ENCODE assay signal across 8 cellular contexts in genomic region chr1:85330711-85331290, GRCh38. TPM values are rescaled to one million over a fixed set of nuclear protein-coding genes. Genes with fewer than 3 reads are reported as not detected.
DNase-seq lines count a peak whose midpoint lies in the region; ATAC-seq, FAIRE-seq and TF ChIP-seq lines count a peak whose summit lies in the region.

No MANE protein-coding gene starts in this region.

- H3K4me3 ChIP-seq in DND-41 (ENCODE audit: low read depth in 1 of 2, low read length in 2 of 2) (no peak overlapping the region), bronchial epithelial cell (ENCODE audit: low read depth, low read length) (no peak overlapping the region)

- H3K27me3 ChIP-seq in DND-41 (ENCODE audit: insufficient read depth, low read length, poor library complexity) (no peaks in the 10 kb centered on the region), bronchial epithelial cell (ENCODE audit: control insufficient read depth, insufficient read depth, low read length) (no peaks in the 10 kb centered on the region)

- TF ChIP-seq CTCF in DND-41 (IDR thresholded peaks at IDR 0.05; ENCODE audit: borderline replicate concordance, extremely low read depth, low read length, poor library complexity, severe bottlenecking), result no peak
- TF ChIP-seq CTCF in bronchial epithelial cell (IDR thresholded peaks at IDR 0.05; ENCODE audit: insufficient read depth, low read length, severe bottlenecking), result no peak

- H3K36me3 ChIP-seq in DND-41 (ENCODE audit: insufficient read depth, low read length) (no peaks in the 10 kb centered on the region), bronchial epithelial cell (ENCODE audit: control insufficient read depth, insufficient read depth, low read length) (no peaks in the 10 kb centered on the region)

- no peaks in the 10 kb centered on the region for H3K79me2 ChIP-seq in DND-41 (ENCODE audit: insufficient read depth, low read length)

- H3K27ac ChIP-seq in DND-41 (ENCODE audit: low read length), result no peak overlapping the region

- peaks cover 10 to 26% (median 21%) of the 10 kb centered on the region in 7 donors for H3K9me3 Mint-ChIP-seq in naive B cell
- H3K9me3 Mint-ChIP-seq in activated CD8-positive, alpha-beta memory T cell treated with anti-CD3 and anti-CD28 coated beads, Interleukin-2, amount 10 ng/mL, durations not matched to agents 7 days and 5 days (ENCODE audit: low read depth), result peaks cover 3% of the 10 kb centered on the region

- H3K9ac ChIP-seq in DND-41 (ENCODE audit: low read depth, low read length), result no peak overlapping the region

- H3K9me3 ChIP-seq in DND-41 (ENCODE audit: insufficient read depth, low read length, severe bottlenecking), result no peaks in the 10 kb centered on the region

- peak overlapping the region in 4 of 6 donors; percentile 4 to 53 (median 36) for H3K27ac Mint-ChIP-seq in naive B cell
- H3K27ac Mint-ChIP-seq in activated CD8-positive, alpha-beta memory T cell treated with anti-CD3 and anti-CD28 coated beads, Interleukin-2, amount 10 ng/mL, durations not matched to agents 7 days and 5 days, result no peak overlapping the region

- CTCF ChIA-PET in activated CD8-positive, alpha-beta memory T cell treated with anti-CD3 and anti-CD28 coated beads, Interleukin-2, amount 10 ng/mL, durations not matched to agents 7 days and 5 days (lab: Charles Lee), result no interaction called here

- peaks cover 13 to 26% of the 10 kb centered on the region in 2 donors for H3K36me3 Mint-ChIP-seq in naive B cell
- no peaks in the 10 kb centered on the region for H3K36me3 Mint-ChIP-seq in activated CD8-positive, alpha-beta memory T cell treated with anti-CD3 and anti-CD28 coated beads, Interleukin-2, amount 10 ng/mL, durations not matched to agents 7 days and 5 days

- H3K4me3 Mint-ChIP-seq in naive B cell, result peak overlapping the region in 6 of 8 donors; percentile 21 to 81 (median 49)
- no peak overlapping the region for H3K4me3 Mint-ChIP-seq in activated CD8-positive, alpha-beta memory T cell treated with anti-CD3 and anti-CD28 coated beads, Interleukin-2, amount 10 ng/mL, durations not matched to agents 7 days and 5 days

- H3K4me1 ChIP-seq in DND-41 (ENCODE audit: insufficient read depth, low read length), result peaks cover 20% of the 10 kb centered on the region

- ATAC-seq in DND-41 (ENCODE audit: insufficient read depth, low read depth) (peak; percentile 72), HG03159 (IDR thresholded peaks at IDR 0.05; ENCODE audit: unreplicated experiment) (peak; percentile 67), naive B cell (ENCODE audit: low read depth in 2 of 2) (peak; percentile 77 to 81), HG03280 (IDR thresholded peaks at IDR 0.05; ENCODE audit: unreplicated experiment) (no peak)
- ATAC-seq in activated CD8-positive, alpha-beta memory T cell treated with anti-CD3 and anti-CD28 coated beads, Interleukin-2, amount 10 ng/mL, durations not matched to agents 7 days and 5 days, result no peak

- FAIRE-seq in bronchial epithelial cell (lab: Jason Lieb, UNC), result no peak

- peaks cover 47 to 57% (median 48%) of the 10 kb centered on the region in 3 donors for H3K4me1 Mint-ChIP-seq in naive B cell
- H3K4me1 Mint-ChIP-seq in activated CD8-positive, alpha-beta memory T cell treated with anti-CD3 and anti-CD28 coated beads, Interleukin-2, amount 10 ng/mL, durations not matched to agents 7 days and 5 days, result peaks cover 2% of the 10 kb centered on the region

- no peak overlapping the region for H3K4me2 ChIP-seq in DND-41 (ENCODE audit: insufficient read depth, low read length)

- H2AFZ ChIP-seq in DND-41 (ENCODE audit: low read depth, low read length), result no peak overlapping the region

- DNase-seq in DND-41, result peak; percentile 22
- peak; percentile 39 for DNase-seq in bronchial epithelial cell (ENCODE audit: low read depth)
- DNase-seq in naive B cell, result peak; percentile 26
- DNase-seq in activated CD8-positive, alpha-beta memory T cell treated with anti-CD3 and anti-CD28 coated beads, Interleukin-2, amount 10 ng/mL, durations not matched to agents 7 days and 5 days, result no peak
- DNase-seq in T-helper 1 cell, result no peak
- no peak for DNase-seq in activated effector memory CD4-positive, alpha-beta T cell treated with Interleukin-2 at 50 U/mL for 16 hours

- H4K20me1 ChIP-seq in DND-41 (ENCODE audit: insufficient read depth, low read length), result no peaks in the 10 kb centered on the region

- H3K27me3 Mint-ChIP-seq in naive B cell, result no peaks in the 10 kb centered on the region
- peaks cover 61% of the 10 kb centered on the region for H3K27me3 Mint-ChIP-seq in activated CD8-positive, alpha-beta memory T cell treated with anti-CD3 and anti-CD28 coated beads, Interleukin-2, amount 10 ng/mL, durations not matched to agents 7 days and 5 days

RNA-seq across cellular contexts. Expression of gene BCL10, which starts 54.4 kb away (rescaled TPM):
- 31.3 and 46.1 TPM in 2 replicates for total RNA-seq in bronchial epithelial cell
- polyA plus RNA-seq in naive B cell (ENCODE audit: low read depth in 6 of 6), result 10 to 100 TPM; 48.6 to 83.4 (median 62.4) TPM
- total RNA-seq in activated CD8-positive, alpha-beta memory T cell treated with anti-CD3 and anti-CD28 coated beads, Interleukin-2, amount 10 ng/mL, durations not matched to agents 7 days and 5 days, result 10 to 100 TPM; 23.9 to 26.9 TPM

Comparison
In these comparisons a context has a peak if more than half of its experiments do, and no peak if none do; other contexts are left out.
1. ATAC-seq: peak in DND-41 (single experiment), HG03159 (single experiment) and naive B cell (2 of 2); none in activated CD8-positive, alpha-beta memory T cell treated with anti-CD3 and anti-CD28 coated beads, Interleukin-2, amount 10 ng/mL, durations not matched to agents 7 days and 5 days (single experiment) and HG03280 (single experiment).
2. DNase-seq: peak in DND-41 (single experiment), bronchial epithelial cell (single experiment) and naive B cell (single experiment); none in activated CD8-positive, alpha-beta memory T cell treated with anti-CD3 and anti-CD28 coated beads, Interleukin-2, amount 10 ng/mL, durations not matched to agents 7 days and 5 days (single experiment), T-helper 1 cell (0 of 5) and activated effector memory CD4-positive, alpha-beta T cell treated with Interleukin-2 at 50 U/mL for 16 hours (single experiment).